In genomic region chr5:29960323-29960722, GRCh38 we compare ENCODE assay signal across 32 cellular contexts.
"Had no signal": no experiment of that assay in that cellular context is flagged by ENCODE, and none has a peak within 500 bp of the region (broad histone marks: within the 10 kb centered on the region; RNA-seq: fewer than 3 reads in every experiment).

No MANE protein-coding gene starts in this region.

- H3K36me3 ChIP-seq: ascending aorta, cardiac muscle cell, colonic mucosa, Peyer's patch had no signal

- H3K4me1 ChIP-seq: ascending aorta, colonic mucosa, Peyer's patch had no signal

- H3K4me3 ChIP-seq: ascending aorta, cardiac muscle cell, colonic mucosa, Peyer's patch, SK-N-MC had no signal

- H3K36me3 Mint-ChIP-seq: activated naive CD8-positive, alpha-beta T cell treated with anti-CD3 and anti-CD28 coated beads for 36 hours had no signal

- DNase-seq: activated CD4-positive, alpha-beta T cell treated with anti-CD3 and anti-CD28 coated beads for 1 hour; activated CD4-positive, alpha-beta T cell treated with anti-CD3 and anti-CD28 coated beads for 48 hours; activated CD4-positive, alpha-beta T cell treated with anti-CD3 and anti-CD28 coated beads, Interleukin-2, amount 50 U/mL, for 4 hours; activated CD4-positive, CD25-positive, alpha-beta regulatory T cell; activated CD8-positive, alpha-beta T cell treated with anti-CD3 and anti-CD28 coated beads for 36 hours; activated effector memory CD4-positive, alpha-beta T cell treated with anti-CD3 and anti-CD28 coated beads, Interleukin-2, amount 50 U/mL, for 16 hours; activated naive CD4-positive, alpha-beta T cell; activated naive CD4-positive, alpha-beta T cell treated with anti-CD3 and anti-CD28 coated beads, Interleukin-2, amount 50 U/mL, for 16 hours; activated naive CD8-positive, alpha-beta T cell treated with anti-CD3 and anti-CD28 coated beads for 36 hours; activated T-cell treated with anti-CD3 and anti-CD28 coated beads, Interleukin-2, amount 50 U/mL, for 1 hour; activated T-cell treated with anti-CD3 and anti-CD28 coated beads, Interleukin-2, amount 50 U/mL, for 72 hours; amygdala; colonic mucosa; MM.1S; MV-4-11; NCI-H1092; NCI-H1436 treated with DMSO at 0.1 percent for 48 hours; NCI-H1694 treated with DMSO at 0.1 percent for 48 hours; NCI-H2081; NCI-H226; NCI-H446 treated with DMSO at 0.1 percent for 48 hours; NCI-H524; PC-3; Peyer's patch; RPMI8226; T1000 had no signal

- H3K4me1 Mint-ChIP-seq: activated naive CD8-positive, alpha-beta T cell treated with anti-CD3 and anti-CD28 coated beads for 36 hours; activated T-helper 17 cell treated with anti-CD3 and anti-CD28 coated beads, Interleukin-2, amount 50 U/mL, for 72 hours; central memory CD8-positive, alpha-beta T cell had no signal

- FAIRE-seq: TTC549 had no signal

- H3K9me3 ChIP-seq: ascending aorta, colonic mucosa had no signal

- ATAC-seq: activated CD8-positive, alpha-beta T cell treated with anti-CD3 and anti-CD28 coated beads for 36 hours; activated T-cell treated with anti-CD3 and anti-CD28 coated beads, Interleukin-2, amount 50 U/mL, for 72 hours; activated T-helper 17 cell treated with anti-CD3 and anti-CD28 coated beads, Interleukin-2, amount 50 U/mL, for 72 hours; PC-3 had no signal

- H3K4me3 Mint-ChIP-seq: activated CD8-positive, alpha-beta T cell treated with anti-CD3 and anti-CD28 coated beads for 36 hours; activated naive CD8-positive, alpha-beta T cell treated with anti-CD3 and anti-CD28 coated beads for 36 hours; activated T-cell treated with anti-CD3 and anti-CD28 coated beads, Interleukin-2, amount 50 U/mL, for 72 hours; activated T-helper 17 cell treated with anti-CD3 and anti-CD28 coated beads, Interleukin-2, amount 50 U/mL, for 72 hours; central memory CD8-positive, alpha-beta T cell had no signal

- H3K27me3 ChIP-seq: ascending aorta, cardiac muscle cell, colonic mucosa, Peyer's patch had no signal

- H3K27me3 Mint-ChIP-seq: activated CD8-positive, alpha-beta T cell treated with anti-CD3 and anti-CD28 coated beads for 36 hours; activated naive CD8-positive, alpha-beta T cell treated with anti-CD3 and anti-CD28 coated beads for 36 hours; activated T-helper 17 cell treated with anti-CD3 and anti-CD28 coated beads, Interleukin-2, amount 50 U/mL, for 72 hours; central memory CD8-positive, alpha-beta T cell had no signal

- H3K27ac Mint-ChIP-seq: activated CD8-positive, alpha-beta T cell treated with anti-CD3 and anti-CD28 coated beads for 36 hours; activated naive CD8-positive, alpha-beta T cell treated with anti-CD3 and anti-CD28 coated beads for 36 hours; activated T-cell treated with anti-CD3 and anti-CD28 coated beads, Interleukin-2, amount 50 U/mL, for 72 hours; activated T-helper 17 cell treated with anti-CD3 and anti-CD28 coated beads, Interleukin-2, amount 50 U/mL, for 72 hours had no signal

- H3K27ac ChIP-seq: ascending aorta, cardiac muscle cell, colonic mucosa, Peyer's patch, SK-N-MC had no signal
